ENCODE assay signal across 35 cellular contexts in the genomic region with DNA sequence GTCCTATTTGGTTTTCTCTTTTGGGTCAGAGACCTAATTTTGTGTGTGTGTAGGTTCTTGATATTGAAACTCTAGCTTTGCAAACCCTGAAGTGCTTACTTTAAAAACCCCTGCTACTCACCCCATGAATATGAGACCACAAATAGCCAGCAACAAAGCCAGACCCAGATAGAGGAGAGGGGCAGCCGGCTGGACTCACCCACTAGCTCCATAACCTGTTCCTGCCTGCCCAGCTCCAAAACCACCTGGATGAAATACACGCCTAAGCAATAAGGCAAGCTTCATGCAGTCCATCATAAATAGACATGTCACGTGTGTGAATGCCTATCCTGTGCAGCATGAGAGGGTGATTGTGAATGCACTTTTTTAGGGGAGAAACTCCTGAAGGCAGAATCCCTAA. TPM values are rescaled to one million over a fixed set of nuclear protein-coding genes. Genes with fewer than 3 reads are reported as not detected.
DNase-seq lines count a peak whose midpoint lies in the region; ATAC-seq and TF ChIP-seq lines count a peak whose summit lies in the region.
"Had no signal": no experiment of that assay in that cellular context is flagged by ENCODE, and none has a peak within 500 bp of the region (broad histone marks: within the 10 kb centered on the region; RNA-seq: fewer than 3 reads in every experiment).

No MANE protein-coding gene starts in this region.

- CTCF ChIA-PET in activated CD8-positive, alpha-beta memory T cell treated with anti-CD3 and anti-CD28 coated beads, Interleukin-2, amount 10 ng/mL, durations not matched to agents 7 days and 5 days (lab: Charles Lee): no interaction called here
- CTCF ChIA-PET in HEK293 (lab: Yijun Ruan, JAX): interaction anchor here (1.3 kb wide), 1 partner anchor 20 kb away, joined by 3 read pairs; no protein-coding TSS in a partner anchor

- peaks cover 35% of the 10 kb centered on the region for H3K27me3 Mint-ChIP-seq in activated CD8-positive, alpha-beta memory T cell treated with anti-CD3 and anti-CD28 coated beads, Interleukin-2, amount 10 ng/mL, durations not matched to agents 7 days and 5 days
- peaks cover 36% of the 10 kb centered on the region for H3K27me3 Mint-ChIP-seq in osteocyte (ENCODE audit: unreplicated experiment)

- H3K4me1 Mint-ChIP-seq in activated CD8-positive, alpha-beta memory T cell treated with anti-CD3 and anti-CD28 coated beads, Interleukin-2, amount 10 ng/mL, durations not matched to agents 7 days and 5 days: peaks cover 5% of the 10 kb centered on the region
- H3K4me1 Mint-ChIP-seq in osteocyte (ENCODE audit: unreplicated experiment): peaks cover 6% of the 10 kb centered on the region

- no peaks in the 10 kb centered on the region for H3K9me3 ChIP-seq in HEK293 (ENCODE audit: control insufficient read depth, insufficient read depth, low read depth, low read length)
- no peaks in the 10 kb centered on the region for H3K9me3 ChIP-seq in esophagus muscularis mucosa
- H3K9me3 ChIP-seq in sigmoid colon: peaks cover 0 to 2% (median 0%) of the 10 kb centered on the region in 4 donors
- H3K9me3 ChIP-seq: BE2C had no signal

- ATAC-seq in activated CD8-positive, alpha-beta memory T cell treated with anti-CD3 and anti-CD28 coated beads, Interleukin-2, amount 10 ng/mL, durations not matched to agents 7 days and 5 days: no peak
- ATAC-seq in Right ventricle myocardium superior (ENCODE audit: poor library complexity): no peak
- ATAC-seq: A549; CD8-positive, alpha-beta T cell had no signal

- no peak for TF ChIP-seq POLR2A in esophagus muscularis mucosa (IDR thresholded peaks at IDR 0.05; ENCODE audit: low read depth)
- TF ChIP-seq POLR2A in sigmoid colon (IDR thresholded peaks at IDR 0.05): no peak

- 92% methylated on average over 3 of the region's 3 CpGs for WGBS in esophagus muscularis mucosa
- 88 to 94% methylated on average over 3 of the region's 3 CpGs for WGBS in sigmoid colon, 2 donors

- H3K4me3 ChIP-seq in HEK293 (ENCODE audit: low read depth, low read length) (no peak overlapping the region), esophagus muscularis mucosa (no peak overlapping the region), sigmoid colon (no peak overlapping the region)
- H3K4me3 ChIP-seq: A549; BLaER1; BLaER1 treated with 17β-estradiol and CSF1 and Interleukin-3, amounts not matched to agents 10 nM and 100 nM had no signal

- no peaks in the 10 kb centered on the region for H3K4me1 ChIP-seq in HEK293 (ENCODE audit: control insufficient read depth, insufficient read depth, low read length)
- peaks cover 0 to 16% (median 11%) of the 10 kb centered on the region in 4 donors for H3K4me1 ChIP-seq in esophagus muscularis mucosa
- H3K4me1 ChIP-seq in sigmoid colon: peaks cover 0 to 11% (median 6%) of the 10 kb centered on the region in 4 donors
- H3K4me1 ChIP-seq: BE2C, Caco-2 had no signal

- no peak for TF ChIP-seq EP300 in esophagus muscularis mucosa (IDR thresholded peaks at IDR 0.05)
- TF ChIP-seq EP300 in sigmoid colon (IDR thresholded peaks at IDR 0.05): no peak

- POLR2A ChIA-PET in HEK293 (lab: Yijun Ruan, JAX): no interaction called here

- H3K27me3 ChIP-seq in esophagus muscularis mucosa (peaks cover 0 to 61% (median 0%) of the 10 kb centered on the region in 4 donors), sigmoid colon (peaks cover 0 to 44% (median 8%) of the 10 kb centered on the region in 3 donors)
- H3K27me3 ChIP-seq: BE2C had no signal

- H3K27ac ChIP-seq in HEK293 (ENCODE audit: extremely low read depth, low read depth, low read length) (no peak overlapping the region), esophagus muscularis mucosa (replicated peaks in 1 of 4) (no peak overlapping the region), sigmoid colon (no peak overlapping the region)
- H3K27ac ChIP-seq: 22Rv1; A549; BLaER1; BLaER1 treated with 17β-estradiol and CSF1 and Interleukin-3, amounts not matched to agents 10 nM and 100 nM; C4-2B had no signal

- no peaks in the 10 kb centered on the region for H3K36me3 Mint-ChIP-seq in activated CD8-positive, alpha-beta memory T cell treated with anti-CD3 and anti-CD28 coated beads, Interleukin-2, amount 10 ng/mL, durations not matched to agents 7 days and 5 days
- no peaks in the 10 kb centered on the region for H3K36me3 Mint-ChIP-seq in osteocyte (ENCODE audit: unreplicated experiment)
- H3K36me3 Mint-ChIP-seq: CD14-positive monocyte; CD4-positive, alpha-beta memory T cell; CD4-positive, CD25-positive, alpha-beta regulatory T cell; CD8-positive, alpha-beta T cell had no signal

- H3K27ac Mint-ChIP-seq in activated CD8-positive, alpha-beta memory T cell treated with anti-CD3 and anti-CD28 coated beads, Interleukin-2, amount 10 ng/mL, durations not matched to agents 7 days and 5 days: no peak overlapping the region
- H3K27ac Mint-ChIP-seq in osteocyte (ENCODE audit: unreplicated experiment): no peak overlapping the region
- H3K27ac Mint-ChIP-seq: B cell; CD4-positive, alpha-beta T cell; CD4-positive, CD25-positive, alpha-beta regulatory T cell; CD8-positive, alpha-beta memory T cell; CD8-positive, alpha-beta T cell had no signal

- peak; percentile 34 for DNase-seq in activated CD8-positive, alpha-beta memory T cell treated with anti-CD3 and anti-CD28 coated beads, Interleukin-2, amount 10 ng/mL, durations not matched to agents 7 days and 5 days
- DNase-seq in activated CD8-positive, alpha-beta memory T cell treated with anti-CD3 and anti-CD28 coated beads, Interleukin-2, amount 50 U/mL, for 48 hours: no peak
- DNase-seq in esophagus muscularis mucosa (ENCODE audit: extremely low spot score) (peak; percentile 53), sigmoid colon (peak; percentile 26), Right ventricle myocardium superior (no peak), osteocyte (ENCODE audit: extremely low spot score, unreplicated experiment) (no peak), midbrain (lab: John Stamatoyannopoulos, UW) (no peak)
- DNase-seq: 8988T; ACHN; AML-193; BE2C; C1 segment of cervical spinal cord; Caco-2; Calu3; CD4-positive, alpha-beta memory T cell; CD4-positive, alpha-beta T cell; CD4-positive, CD25-positive, alpha-beta regulatory T cell; CD8-positive, alpha-beta memory T cell; CD8-positive, alpha-beta T cell; COR-L47; DMS 273 treated with DMSO at 0.1 percent for 48 hours; DMS153; DMS53; DMS79; DMS79 treated with DMSO at 0.1 percent for 48 hours; DND-41; EL had no signal

- H3K4me3 Mint-ChIP-seq in activated CD8-positive, alpha-beta memory T cell treated with anti-CD3 and anti-CD28 coated beads, Interleukin-2, amount 10 ng/mL, durations not matched to agents 7 days and 5 days: no peak overlapping the region
- H3K4me3 Mint-ChIP-seq in osteocyte (ENCODE audit: unreplicated experiment): no peak overlapping the region
- H3K4me3 Mint-ChIP-seq: B cell; CD14-positive monocyte; CD4-positive, alpha-beta memory T cell; CD4-positive, alpha-beta T cell; CD4-positive, CD25-positive, alpha-beta regulatory T cell; CD8-positive, alpha-beta memory T cell; CD8-positive, alpha-beta T cell had no signal

- H3K36me3 ChIP-seq in HEK293 (ENCODE audit: control insufficient read depth in 2 of 2, insufficient read depth in 1 of 2, low read length in 2 of 2) (no peaks in the 10 kb centered on the region), esophagus muscularis mucosa (no peaks in the 10 kb centered on the region), sigmoid colon (no peaks in the 10 kb centered on the region)
- H3K36me3 ChIP-seq: BE2C; BLaER1; BLaER1 treated with 17β-estradiol and CSF1 and Interleukin-3, amounts not matched to agents 10 nM and 100 nM had no signal

- TF ChIP-seq CTCF in HEK293 (tag by site-specific recombination; IDR thresholded peaks at IDR 0.05) (no peak), esophagus muscularis mucosa (IDR thresholded peaks at IDR 0.05) (no peak), sigmoid colon (IDR thresholded peaks at IDR 0.05) (no peak), osteocyte (IDR thresholded peaks at IDR 0.05) (no peak)

- intact Hi-C loops in esophagus muscularis mucosa (cut with DNase I): no loop called here
- intact Hi-C loops in sigmoid colon (cut with DNase I): loop anchor here (10.0 kb wide), 1 partner anchor 134 kb away; a partner anchor contains a TSS
- intact Hi-C loops in Right ventricle myocardium superior (cut with DNase I): no loop called here

- H3K9me3 Mint-ChIP-seq in activated CD8-positive, alpha-beta memory T cell treated with anti-CD3 and anti-CD28 coated beads, Interleukin-2, amount 10 ng/mL, durations not matched to agents 7 days and 5 days (ENCODE audit: low read depth): no peaks in the 10 kb centered on the region
- peaks cover 4% of the 10 kb centered on the region for H3K9me3 Mint-ChIP-seq in osteocyte (ENCODE audit: unreplicated experiment)
- H3K9me3 Mint-ChIP-seq: CD4-positive, alpha-beta T cell; CD4-positive, CD25-positive, alpha-beta regulatory T cell; CD8-positive, alpha-beta memory T cell; CD8-positive, alpha-beta T cell had no signal

TF ChIP-seq in HEK293, 187 proteins besides CTCF, POLR2A, EP300 and RAD21:
- peak; percentile 36; the same call in 1 of the 2 replicates for TF ChIP-seq TRIM28 (IDR thresholded peaks at IDR 0.05; ENCODE audit: borderline replicate concordance, low read length)
- TF ChIP-seq ZNF223 (tag by site-specific recombination; IDR thresholded peaks at IDR 0.05): no peak
- TF ChIP-seq, protein P1, sequence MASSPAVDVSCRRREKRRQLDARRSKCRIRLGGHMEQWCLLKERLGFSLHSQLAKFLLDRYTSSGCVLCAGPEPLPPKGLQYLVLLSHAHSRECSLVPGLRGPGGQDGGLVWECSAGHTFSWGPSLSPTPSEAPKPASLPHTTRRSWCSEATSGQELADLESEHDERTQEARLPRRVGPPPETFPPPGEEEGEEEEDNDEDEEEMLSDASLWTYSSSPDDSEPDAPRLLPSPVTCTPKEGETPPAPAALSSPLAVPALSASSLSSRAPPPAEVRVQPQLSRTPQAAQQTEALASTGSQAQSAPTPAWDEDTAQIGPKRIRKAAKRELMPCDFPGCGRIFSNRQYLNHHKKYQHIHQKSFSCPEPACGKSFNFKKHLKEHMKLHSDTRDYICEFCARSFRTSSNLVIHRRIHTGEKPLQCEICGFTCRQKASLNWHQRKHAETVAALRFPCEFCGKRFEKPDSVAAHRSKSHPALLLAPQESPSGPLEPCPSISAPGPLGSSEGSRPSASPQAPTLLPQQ (tag by site-specific recombination; IDR thresholded peaks at IDR 0.05): no peak

RNA-seq across cellular contexts. Expression of a gene that starts 3.7 kb away (rescaled TPM):
- 1 to 10 TPM in 1 of 2 experiments, under 1 TPM in 1; 0.50 to 1.6 TPM for total RNA-seq in activated CD8-positive, alpha-beta memory T cell treated with anti-CD3 and anti-CD28 coated beads, Interleukin-2, amount 10 ng/mL, durations not matched to agents 7 days and 5 days
- 10 to 100 TPM; 12.8 to 23.7 (median 18.7) TPM for total RNA-seq in esophagus muscularis mucosa
- 10 to 100 TPM; 13.2 to 21.4 (median 13.8) TPM for total RNA-seq in sigmoid colon
- polyA plus RNA-seq in sigmoid colon: 1 to 10 TPM; 2.5 to 3.4 (median 3.0) TPM
- total RNA-seq in Right ventricle myocardium superior: 5.4 TPM
- total RNA-seq in osteocyte: 16.9 and 17.6 TPM in 2 replicates

RNA-seq across cellular contexts. Expression of a gene that starts 45.5 kb away (rescaled TPM):
- 1 to 10 TPM; 7.7 to 9.0 TPM for total RNA-seq in activated CD8-positive, alpha-beta memory T cell treated with anti-CD3 and anti-CD28 coated beads, Interleukin-2, amount 10 ng/mL, durations not matched to agents 7 days and 5 days
- 10 to 100 TPM; 10.3 to 13.4 (median 12.1) TPM for total RNA-seq in esophagus muscularis mucosa
- 10 to 100 TPM in 3 of 4 donors, 1 to 10 TPM in 1; 8.0 to 20.9 (median 14.1) TPM for total RNA-seq in sigmoid colon
- polyA plus RNA-seq in sigmoid colon: 10 to 100 TPM; 11.8 to 15.5 (median 14.4) TPM
- total RNA-seq in Right ventricle myocardium superior: 8.3 TPM
- total RNA-seq in osteocyte: 13.1 and 13.9 TPM in 2 replicates

Comparison
In these comparisons a context has a peak if more than half of its experiments do, and no peak if none do; other contexts are left out.
1. DNase-seq: peak in activated CD8-positive, alpha-beta memory T cell treated with anti-CD3 and anti-CD28 coated beads, Interleukin-2, amount 10 ng/mL, durations not matched to agents 7 days and 5 days (single experiment), esophagus muscularis mucosa (single experiment) and sigmoid colon (single experiment); none in activated CD8-positive, alpha-beta memory T cell treated with anti-CD3 and anti-CD28 coated beads, Interleukin-2, amount 50 U/mL, for 48 hours (single experiment), Right ventricle myocardium superior (single experiment), osteocyte (single experiment) and midbrain (single experiment).